Comparison of ENCODE assay signal across 14 cellular contexts in genomic region chr1:8813016-8813763, GRCh38. TPM values are rescaled to one million over a fixed set of nuclear protein-coding genes. Genes with fewer than 3 reads are reported as not detected.
A peak's percentile ranks its signal among the peaks of the same experiment; 100 is the strongest.
DNase-seq lines count a peak whose midpoint lies in the region; ATAC-seq and TF ChIP-seq lines count a peak whose summit lies in the region.
"Had no signal": no experiment of that assay in that cellular context is flagged by ENCODE, and none has a peak within 500 bp of the region (broad histone marks: within the 10 kb centered on the region; RNA-seq: fewer than 3 reads in every experiment).

No MANE protein-coding gene starts in this region.

- H3K27me3 ChIP-seq in IMR-90 (ENCODE audit: control insufficient read depth, insufficient read depth, low read length) = no peaks in the 10 kb centered on the region
- no peaks in the 10 kb centered on the region for H3K27me3 ChIP-seq in endocrine pancreas (ENCODE audit: control insufficient read depth, insufficient read depth, low read length)
- H3K27me3 ChIP-seq in neural progenitor cell = no peaks in the 10 kb centered on the region
- no peaks in the 10 kb centered on the region for H3K27me3 ChIP-seq in uterus
- H3K27me3 ChIP-seq: left lung had no signal

- in situ Hi-C loops in IMR-90 (cut with MboI; ENCODE audit: low sequenced_read_pairs) = no loop called here

- H3K4me3 ChIP-seq in IMR-90 (ENCODE audit: insufficient read depth, low read depth, low read length) = no peak overlapping the region
- peak overlapping the region; percentile 40 for H3K4me3 ChIP-seq in endocrine pancreas (ENCODE audit: control insufficient read depth, insufficient read depth, low read length)
- H3K4me3 ChIP-seq in neural progenitor cell = no peak overlapping the region
- no peak overlapping the region for H3K4me3 ChIP-seq in uterus
- H3K4me3 ChIP-seq: left lung had no signal

- no peak overlapping the region for H3K27ac Mint-ChIP-seq in neural progenitor cell
- H3K27ac Mint-ChIP-seq: activated CD8-positive, alpha-beta memory T cell treated with anti-CD3 and anti-CD28 coated beads, Interleukin-2, amount 10 ng/mL, durations not matched to agents 7 days and 5 days had no signal

- peaks cover 9% of the 10 kb centered on the region for H3F3A ChIP-seq in neural progenitor cell (ENCODE audit: low read depth)

- no peak overlapping the region for H2BK120ac ChIP-seq in IMR-90 (ENCODE audit: low read depth, low read length)

- H3K4me3 Mint-ChIP-seq in neural progenitor cell = no peak overlapping the region
- H3K4me3 Mint-ChIP-seq: activated CD8-positive, alpha-beta memory T cell treated with anti-CD3 and anti-CD28 coated beads, Interleukin-2, amount 10 ng/mL, durations not matched to agents 7 days and 5 days had no signal

- BruUV-seq in IMR-90 (replicated peaks; lab: Mats Ljungman, UMichigan) = no TSS peak

- peaks cover 1% of the 10 kb centered on the region for H3K36me3 Mint-ChIP-seq in neural progenitor cell

- no peak overlapping the region for H2AK9ac ChIP-seq in IMR-90 (replicated peaks; ENCODE audit: low read depth, low read length, poor library complexity)

- H4K5ac ChIP-seq in IMR-90 (ENCODE audit: low read depth, low read length) = no peak overlapping the region

- H2BK15ac ChIP-seq in IMR-90 (ENCODE audit: low read depth, low read length) = no peak overlapping the region

- H4K20me1 ChIP-seq in IMR-90 (ENCODE audit: insufficient read depth, low read length) = peaks cover 28% of the 10 kb centered on the region; the same call in 1 of the 2 replicates
- peaks cover 75% of the 10 kb centered on the region for H4K20me1 ChIP-seq in neural progenitor cell (ENCODE audit: low read depth)

- peaks cover 31% of the 10 kb centered on the region for H3K4me1 Mint-ChIP-seq in neural progenitor cell

- TF ChIP-seq RAD21 in IMR-90 (IDR thresholded peaks at IDR 0.05; ENCODE audit: low read length) = no peak

- no peak overlapping the region for H3K23ac ChIP-seq in IMR-90 (ENCODE audit: low read depth, low read length)

- no peak for ATAC-seq in IMR-90 (ENCODE audit: low read depth)
- ATAC-seq in HG03521 (IDR thresholded peaks at IDR 0.05; ENCODE audit: unreplicated experiment) = no peak
- ATAC-seq in GM21529 (IDR thresholded peaks at IDR 0.05; ENCODE audit: unreplicated experiment) = no peak
- ATAC-seq: activated CD8-positive, alpha-beta memory T cell treated with anti-CD3 and anti-CD28 coated beads, Interleukin-2, amount 10 ng/mL, durations not matched to agents 7 days and 5 days; left lung had no signal

- H3K4me1 ChIP-seq in IMR-90 (ENCODE audit: control insufficient read depth, insufficient read depth, low read length) (peaks cover 9% of the 10 kb centered on the region), endocrine pancreas (ENCODE audit: control insufficient read depth, insufficient read depth, low read length) (peaks cover 9% of the 10 kb centered on the region), neural progenitor cell (peaks cover 17% of the 10 kb centered on the region), uterus (no peaks in the 10 kb centered on the region)

- CTCF ChIA-PET in IMR-90 (lab: Yijun Ruan, JAX) = interaction anchor here (0.6 to 1.1 kb wide), 3 partner anchors 35 to 362 kb away, joined by 3 to 4 read pairs (median 3); no protein-coding TSS in a partner anchor

- no peaks in the 10 kb centered on the region for H3K9me3 Mint-ChIP-seq in neural progenitor cell

- no peak overlapping the region for H3K18ac ChIP-seq in IMR-90 (ENCODE audit: low read depth, low read length)

- H3K4ac ChIP-seq in IMR-90 (ENCODE audit: low read depth, low read length) = no peak overlapping the region

- H4K8ac ChIP-seq in IMR-90 (ENCODE audit: low read depth in 2 of 2, low read length in 2 of 2) = no peak overlapping the region

- H2BK20ac ChIP-seq in IMR-90 (ENCODE audit: low read depth, low read length) = no peak overlapping the region

- TF ChIP-seq CTCF in IMR-90 (conservative IDR thresholded peaks at IDR 0.05; ENCODE audit: low read depth, low read length) (no peak), neural progenitor cell (IDR thresholded peaks at IDR 0.05) (no peak), uterus (IDR thresholded peaks at IDR 0.05) (no peak)

- no peak overlapping the region for H4K91ac ChIP-seq in IMR-90 (ENCODE audit: insufficient read depth, low read depth, low read length)

- H3K9ac ChIP-seq in IMR-90 (ENCODE audit: low read depth, low read length) (no peak overlapping the region), endocrine pancreas (ENCODE audit: control insufficient read depth, insufficient read depth, low read length) (no peak overlapping the region), neural progenitor cell (no peak overlapping the region)
- H3K9ac ChIP-seq: parathyroid adenoma had no signal

- H3K9me3 ChIP-seq in IMR-90 (ENCODE audit: control insufficient read depth, insufficient read depth, low read length) (no peaks in the 10 kb centered on the region), endocrine pancreas (ENCODE audit: control insufficient read depth, low read length) (no peaks in the 10 kb centered on the region), neural progenitor cell (ENCODE audit: low read depth) (no peaks in the 10 kb centered on the region), uterus (no peaks in the 10 kb centered on the region)
- H3K9me3 ChIP-seq: left lung had no signal

- 100% methylated on average over 1 of the region's 6 CpGs; no CpG with 5 or more reads in 1 of the 2 experiments for WGBS in IMR-90 (ENCODE audit: extremely low coverage in 2 of 2, insufficient read length in 1 of 2), 2 experiments

- no peak overlapping the region for H3K27ac ChIP-seq in IMR-90 (ENCODE audit: insufficient read depth, low read length)
- no peak overlapping the region for H3K27ac ChIP-seq in neural progenitor cell
- H3K27ac ChIP-seq in uterus = peak overlapping the region in 1 of 2 donors; percentile 29
- H3K27ac ChIP-seq: parathyroid adenoma had no signal

- no peak overlapping the region for H2AFZ ChIP-seq in IMR-90 (replicated peaks; ENCODE audit: low read length, poor library complexity)
- no peak overlapping the region for H2AFZ ChIP-seq in neural progenitor cell (replicated peaks)
- H2AFZ ChIP-seq: parathyroid adenoma had no signal

- peaks cover 20 to 56% of the 10 kb centered on the region in 2 experiments for H3K79me1 ChIP-seq in IMR-90 (ENCODE audit: low read depth in 1 of 2, low read length in 2 of 2)

- POLR2A ChIA-PET in IMR-90 (lab: Charles Lee; ENCODE audit: unreplicated experiment) = no interaction called here

- dilution Hi-C loops in IMR-90 (cut with HindIII; ENCODE audit: low sequenced_read_pairs, unreplicated experiment) = no loop called here

- TF ChIP-seq POLR2A in IMR-90 (IDR thresholded peaks at IDR 0.05; ENCODE audit: low read depth, low read length) (no peak), uterus (IDR thresholded peaks at IDR 0.05) (no peak)

- H3K79me2 ChIP-seq in neural progenitor cell (ENCODE audit: low read depth) = peaks cover 91% of the 10 kb centered on the region

- H3K27me3 Mint-ChIP-seq in neural progenitor cell (ENCODE audit: insufficient read depth, low read depth) = peaks cover 6% of the 10 kb centered on the region
- H3K27me3 Mint-ChIP-seq: activated CD8-positive, alpha-beta memory T cell treated with anti-CD3 and anti-CD28 coated beads, Interleukin-2, amount 10 ng/mL, durations not matched to agents 7 days and 5 days had no signal

- no peak overlapping the region for H3K14ac ChIP-seq in IMR-90 (replicated peaks; ENCODE audit: low read depth, low read length)

- intact Hi-C loops in IMR-90 (cut with micrococcal nuclease) (loop anchor here (10.0 kb wide), 1 partner anchor 348 kb away; no protein-coding TSS in a partner anchor), uterus (cut with DNase I; ENCODE audit: low total_unique reads) (no loop called here)

- DNase-seq in COLO829 (ENCODE audit: low spot score) (peak; percentile 46), IMR-90 (peak; percentile 48), neural progenitor cell (ENCODE audit: low spot score) (no peak), uterus (no peak), NCI-H1436 treated with DMSO at 0.1 percent for 48 hours (lab: John Stamatoyannopoulos, UW) (no peak)
- DNase-seq: amygdala; effector CD4-positive, alpha-beta T cell; left lung; NCI-H187 treated with DMSO at 0.1 percent for 48 hours had no signal

- H2AK5ac ChIP-seq in IMR-90 (ENCODE audit: low read depth, low read length) = no peak overlapping the region

- no peak overlapping the region for H2BK5ac ChIP-seq in IMR-90 (ENCODE audit: low read depth, low read length, poor library complexity, severe bottlenecking)

- H3K4me2 ChIP-seq in IMR-90 (ENCODE audit: low read depth, low read length) (peak overlapping the region; percentile 38), neural progenitor cell (peak overlapping the region; percentile 3)

- no peak overlapping the region for H3K56ac ChIP-seq in IMR-90 (ENCODE audit: extremely low read depth, insufficient read depth, low read length)

- H3K36me3 ChIP-seq in IMR-90 (ENCODE audit: control insufficient read depth, insufficient read depth, low read length) (no peaks in the 10 kb centered on the region), endocrine pancreas (ENCODE audit: control insufficient read depth, insufficient read depth, low read length) (no peaks in the 10 kb centered on the region), neural progenitor cell (no peaks in the 10 kb centered on the region), uterus (no peaks in the 10 kb centered on the region)
- H3K36me3 ChIP-seq: left lung had no signal

- H3K9me1 ChIP-seq in IMR-90 (ENCODE audit: insufficient read depth, low read length) = peaks cover 2% of the 10 kb centered on the region; the same call in 1 of the 2 replicates

TF ChIP-seq in IMR-90, 13 proteins besides CTCF, POLR2A, EP300 and RAD21 (continues in another document):
- TF ChIP-seq MXI1 (IDR thresholded peaks at IDR 0.05; ENCODE audit: borderline replicate concordance, low read depth, low read length) (no peak), RCOR1 (IDR thresholded peaks at IDR 0.05; ENCODE audit: insufficient replicate concordance, low read length) (no peak), SMC3 (IDR thresholded peaks at IDR 0.05; ENCODE audit: low read depth, low read length) (no peak), FOS (IDR thresholded peaks at IDR 0.05; ENCODE audit: low read depth, low read length) (no peak), NFE2L2 (IDR thresholded peaks at IDR 0.05; ENCODE audit: low read depth, low read length) (no peak), MAFK (IDR thresholded peaks at IDR 0.05; ENCODE audit: low read depth, low read length) (no peak), RFX5 (IDR thresholded peaks at IDR 0.05; ENCODE audit: low read depth, low read length) (no peak)

RNA-seq across cellular contexts. Expression of gene RERE, which starts 4.2 kb away (rescaled TPM):
- total RNA-seq in IMR-90 (2012; rRNA removed) = 11.5 and 15.8 TPM in 2 replicates
- 13.5 and 25.1 TPM in 2 replicates for polyA plus RNA-seq in IMR-90 (2012; rRNA removed)
- 7.6 and 12.1 TPM in 2 replicates for polyA plus RNA-seq in IMR-90 (2012; cell fraction: cytosol; rRNA removed)
- 27.4 and 39.6 TPM in 2 replicates for polyA plus RNA-seq in IMR-90 (2012; cell fraction: nucleus; rRNA removed; ENCODE audit: low replicate concordance)
- 29.8 and 46.5 TPM in 2 replicates for total RNA-seq in neural progenitor cell (ENCODE audit: low replicate concordance)
- total RNA-seq in uterus = 1,000 to 10,000 TPM in 1 of 4 donors, 100 to 1,000 TPM in 2, 10 to 100 TPM in 1; 51.2 to 1,226 (median 253) TPM

Comparison
In these comparisons a context has a peak if more than half of its experiments do, and no peak if none do; other contexts are left out.
1. DNase-seq: peak in COLO829 (single experiment) and IMR-90 (single experiment); none in neural progenitor cell (single experiment), uterus (0 of 2) and NCI-H1436 treated with DMSO at 0.1 percent for 48 hours (single experiment).